In the genomic region with DNA sequence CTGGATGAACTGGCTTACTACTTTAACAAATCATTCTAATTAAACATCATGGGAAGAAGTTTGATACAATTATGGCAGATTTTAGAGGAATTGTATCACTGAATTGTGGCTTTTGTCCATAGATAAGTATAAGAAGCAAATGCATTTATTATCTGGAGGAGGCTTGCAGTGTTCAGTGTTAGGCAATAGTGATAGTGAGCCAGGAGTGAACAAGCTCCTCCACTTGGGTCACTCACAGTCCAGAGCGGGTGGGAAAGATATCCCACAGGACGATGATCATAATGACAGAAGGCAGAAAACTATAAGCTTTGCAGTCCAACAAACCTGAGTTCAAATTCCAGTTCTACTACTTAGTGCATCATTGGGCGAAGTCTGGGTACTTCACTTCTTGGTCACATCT, we compare ENCODE assay signal across 16 cellular contexts.
"Had no signal": no experiment of that assay in that cellular context is flagged by ENCODE, and none has a peak within 500 bp of the region (broad histone marks: within the 10 kb centered on the region; RNA-seq: fewer than 3 reads in every experiment).

No MANE protein-coding gene starts in this region.

- ATAC-seq: activated CD8-positive, alpha-beta T cell treated with anti-CD3 and anti-CD28 coated beads for 36 hours; activated naive CD8-positive, alpha-beta T cell treated with anti-CD3 and anti-CD28 coated beads, Interleukin-2, amount 50 U/mL, for 24 hours; body of pancreas; naive thymus-derived CD4-positive, alpha-beta T cell; stimulated activated naive CD8-positive, alpha-beta T cell treated with anti-CD3 and anti-CD28 coated beads, Interleukin-15, Interleukin-2, amounts not matched to agents 100 U/mL and 50 U/mL, for 24 hours; T-cell had no signal

- H3K27ac ChIP-seq: body of pancreas, esophagus muscularis mucosa, thyroid gland had no signal

- H3K4me3 ChIP-seq: body of pancreas, esophagus muscularis mucosa, right atrium auricular region, thyroid gland had no signal

- H3K9me3 ChIP-seq: body of pancreas, esophagus muscularis mucosa, thyroid gland had no signal

- H3K27me3 ChIP-seq: body of pancreas, esophagus muscularis mucosa, right atrium auricular region, thyroid gland had no signal

- DNase-seq: activated B cell treated with CpG ODN at 0.5 μM for 24 hours; activated CD4-positive, alpha-beta T cell treated with anti-CD3 and anti-CD28 coated beads, Interleukin-2, amount 50 U/mL, for 1 hour; activated CD8-positive, alpha-beta T cell treated with anti-CD3 and anti-CD28 coated beads for 36 hours; activated naive CD8-positive, alpha-beta T cell treated with anti-CD3 and anti-CD28 coated beads, Interleukin-2, amount 50 U/mL, for 24 hours; activated T-cell treated with anti-CD3 and anti-CD28 coated beads, Interleukin-2, amount 50 U/mL, for 48 hours; endodermal cell; glutamatergic neuron; naive thymus-derived CD4-positive, alpha-beta T cell; nucleus accumbens; stimulated activated CD4-positive, alpha-beta T cell treated with anti-CD3 and anti-CD28 coated beads, Interleukin-4, amount 100 ng/mL, for 1 hour; stimulated activated naive CD8-positive, alpha-beta T cell treated with anti-CD3 and anti-CD28 coated beads, Interleukin-15, Interleukin-2, amounts not matched to agents 100 U/mL and 50 U/mL, for 24 hours; T-cell had no signal

- H3K36me3 ChIP-seq: esophagus muscularis mucosa, right atrium auricular region, thyroid gland had no signal
